In the genomic region with DNA sequence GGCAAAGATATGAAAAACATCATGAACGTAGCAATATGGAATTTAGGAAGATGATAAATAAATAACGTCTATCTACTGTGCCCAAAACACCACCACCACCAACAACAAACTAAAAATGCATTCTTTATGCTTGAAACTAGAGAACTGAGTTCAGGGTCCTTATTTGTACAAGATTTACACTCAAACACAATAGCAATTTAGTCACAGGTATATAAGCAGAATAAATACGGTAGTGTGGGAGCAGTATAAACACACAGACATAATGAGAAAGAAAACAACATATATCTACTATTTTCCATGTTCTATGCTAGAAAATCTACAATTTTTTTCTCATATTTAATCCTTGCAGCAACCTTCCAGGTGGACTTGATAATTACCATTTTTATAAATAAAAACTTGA, we compare ENCODE assay signal across 31 cellular contexts.
"Had no signal": no experiment of that assay in that cellular context is flagged by ENCODE, and none has a peak within 500 bp of the region (broad histone marks: within the 10 kb centered on the region; RNA-seq: fewer than 3 reads in every experiment).

No MANE protein-coding gene starts in this region.

- H3K4me3 ChIP-seq: adrenal gland, breast epithelium had no signal

- H3K27me3 ChIP-seq: adrenal gland, breast epithelium had no signal

- H3K27ac ChIP-seq: adrenal gland, breast epithelium, VCaP had no signal

- DNase-seq: activated B cell treated with CpG ODN at 0.5 μM for 24 hours; activated CD4-positive, alpha-beta memory T cell treated with anti-CD3 and anti-CD28 coated beads for 36 hours; activated CD4-positive, alpha-beta T cell treated with anti-CD3 and anti-CD28 coated beads for 4 hours; activated CD4-positive, alpha-beta T cell treated with anti-CD3 and anti-CD28 coated beads, Interleukin-2, amount 10 ng/mL, durations not matched to agents 24 days and 14 days; activated CD4-positive, alpha-beta T cell treated with anti-CD3 and anti-CD28 coated beads, Interleukin-2, amount 50 U/mL, for 1 hour; activated CD4-positive, alpha-beta T cell treated with anti-CD3 and anti-CD28 coated beads, Interleukin-2, amount 50 U/mL, for 4 hours; activated CD4-positive, CD25-positive, alpha-beta regulatory T cell treated with anti-CD3 and anti-CD28 coated beads, Interleukin-2, amount 50 U/mL, for 72 hours; activated CD8-positive, alpha-beta memory T cell treated with anti-CD3 and anti-CD28 coated beads, Interleukin-2, amount 50 U/mL, for 4 hours; activated CD8-positive, alpha-beta T cell treated with anti-CD3 and anti-CD28 coated beads for 36 hours; activated effector memory CD4-positive, alpha-beta T cell treated with anti-CD3 and anti-CD28 coated beads, Interleukin-2, amount 50 U/mL, for 16 hours; activated gamma-delta T cell treated with Interleukin-2 at 50 U/mL for 16 hours; activated naive CD4-positive, alpha-beta T cell; activated naive CD4-positive, alpha-beta T cell treated with anti-CD3 and anti-CD28 coated beads for 36 hours; activated naive CD4-positive, alpha-beta T cell treated with anti-CD3 and anti-CD28 coated beads, Interleukin-2, amount 50 U/mL, for 16 hours; activated naive CD8-positive, alpha-beta T cell treated with anti-CD3 and anti-CD28 coated beads for 36 hours; activated T-cell treated with anti-CD3 and anti-CD28 coated beads for 4 hours; activated T-cell treated with anti-CD3 and anti-CD28 coated beads, Interleukin-2, amount 50 U/mL, for 1 hour; activated T-cell treated with anti-CD3 and anti-CD28 coated beads, Interleukin-2, amount 50 U/mL, for 4 hours; activated T-cell treated with anti-CD3 and anti-CD28 coated beads, Interleukin-2, amount 50 U/mL, for 72 hours; adrenal gland; amniotic stem cell; aorta; central memory CD4-positive, alpha-beta T cell; T-helper 1 cell; T-helper 2 cell; T-helper 9 cell had no signal

- H3K9me3 ChIP-seq: adrenal gland, breast epithelium had no signal

- ATAC-seq: activated CD8-positive, alpha-beta T cell treated with anti-CD3 and anti-CD28 coated beads for 36 hours; activated naive CD4-positive, alpha-beta T cell treated with anti-CD3 and anti-CD28 coated beads, Interleukin-2, amount 50 U/mL, for 72 hours; activated T-cell treated with anti-CD3 and anti-CD28 coated beads, Interleukin-2, amount 50 U/mL, for 4 hours; activated T-cell treated with anti-CD3 and anti-CD28 coated beads, Interleukin-2, amount 50 U/mL, for 72 hours; activated T-helper 17 cell treated with anti-CD3 and anti-CD28 coated beads, Interleukin-2, amount 50 U/mL, for 72 hours had no signal

- FAIRE-seq: TTC549 had no signal

- H3K4me1 ChIP-seq: adrenal gland, breast epithelium had no signal

- H3K36me3 ChIP-seq: adrenal gland, breast epithelium had no signal
